11 cellular contexts compared by ENCODE assay signal in genomic region chr19:8069116-8069973, GRCh38. TPM values are rescaled to one million over a fixed set of nuclear protein-coding genes. Genes with fewer than 3 reads are reported as not detected.
A peak's percentile ranks its signal among the peaks of the same experiment; 100 is the strongest.
DNase-seq lines count a peak whose midpoint lies in the region; ATAC-seq and TF ChIP-seq lines count a peak whose summit lies in the region.
"Had no signal": no experiment of that assay in that cellular context is flagged by ENCODE, and none has a peak within 500 bp of the region (broad histone marks: within the 10 kb centered on the region; RNA-seq: fewer than 3 reads in every experiment).

No MANE protein-coding gene starts in this region.

- H3K27me3 ChIP-seq in kidney epithelial cell (ENCODE audit: control insufficient read depth, insufficient read depth, low read length) = no peaks in the 10 kb centered on the region
- H3K27me3 ChIP-seq in esophagus squamous epithelium = no peaks in the 10 kb centered on the region

- H3K27ac ChIP-seq in SK-N-MC (no peak overlapping the region; the same call in 1 of the 2 replicates), esophagus squamous epithelium (no peak overlapping the region)
- H3K27ac ChIP-seq: skin epidermis had no signal

- ATAC-seq in HG03108 (IDR thresholded peaks at IDR 0.05; ENCODE audit: unreplicated experiment) (no peak), HG02588 (IDR thresholded peaks at IDR 0.05; ENCODE audit: unreplicated experiment) (no peak)

- H3K36me3 ChIP-seq in SK-N-MC (ENCODE audit: insufficient read depth, low read length) (peaks cover 4% of the 10 kb centered on the region; the same call in 1 of the 2 replicates), kidney epithelial cell (ENCODE audit: control insufficient read depth, insufficient read depth, low read length) (no peaks in the 10 kb centered on the region), esophagus squamous epithelium (no peaks in the 10 kb centered on the region)

- peak; percentile 69 for TF ChIP-seq CTCF in GM13977 (IDR thresholded peaks at IDR 0.05; ENCODE audit: extremely low read depth, insufficient read depth, missing control alignments)
- TF ChIP-seq CTCF in kidney epithelial cell (IDR thresholded peaks at IDR 0.05; ENCODE audit: insufficient read depth, low read length, poor library complexity, severe bottlenecking) = peak; percentile 61
- TF ChIP-seq CTCF in esophagus squamous epithelium (IDR thresholded peaks at IDR 0.05) = peak in 3 of 6 experiments; percentile 16 to 61 (median 34)

- no peak overlapping the region for H3K9ac ChIP-seq in SK-N-MC (ENCODE audit: insufficient read length)

- no peak overlapping the region for H3K4me3 ChIP-seq in SK-N-MC
- no peak overlapping the region for H3K4me3 ChIP-seq in kidney epithelial cell (ENCODE audit: low read depth, low read length)
- H3K4me3 ChIP-seq in esophagus squamous epithelium = no peak overlapping the region
- H3K4me3 ChIP-seq: skin epidermis had no signal

- no peaks in the 10 kb centered on the region for H3K4me1 ChIP-seq in esophagus squamous epithelium

- in situ Hi-C loops in GM13977 (cut with MboI; ENCODE audit: low pct_unique_long_range_greater_than_20kb, low sequenced_read_pairs, unreplicated experiment) = no loop called here

- H3K9me3 ChIP-seq in SK-N-MC (ENCODE audit: low read depth, low read length) (no peaks in the 10 kb centered on the region), esophagus squamous epithelium (peaks cover 0 to 21% (median 14%) of the 10 kb centered on the region in 3 donors)

- TF ChIP-seq POLR2A in esophagus squamous epithelium (IDR thresholded peaks at IDR 0.05) = no peak

- peak; percentile 74 for DNase-seq in CD1c-positive myeloid dendritic cell (ENCODE audit: extremely low spot score)
- DNase-seq in GM13977 (ENCODE audit: low spot score) = no peak
- DNase-seq in SK-N-MC (ENCODE audit: low read depth, low spot score) = peak; percentile 34
- DNase-seq in kidney epithelial cell (ENCODE audit: low read depth) = no peak
- DNase-seq in NCI-H226 = no peak
- DNase-seq in esophagus squamous epithelium (lab: John Stamatoyannopoulos, UW) = no peak
- DNase-seq: GOT3, T-helper 9 cell had no signal

- WGBS in esophagus squamous epithelium, 2 donors = 76 to 77% methylated on average over 6 to 11 of the region's 12 CpGs

- intact Hi-C loops in esophagus squamous epithelium (cut with DNase I) = no loop called here

RNA-seq across cellular contexts. Expression of gene CCL25, which starts 16.8 kb away (rescaled TPM):
- not detected in 2 replicates for total RNA-seq in kidney epithelial cell
- total RNA-seq in esophagus squamous epithelium = not detected

Comparison
In these comparisons a context has a peak if more than half of its experiments do, and no peak if none do; other contexts are left out.
1. DNase-seq: peak in CD1c-positive myeloid dendritic cell (single experiment) and SK-N-MC (single experiment); none in GM13977 (single experiment), kidney epithelial cell (single experiment), NCI-H226 (single experiment) and esophagus squamous epithelium (single experiment).